Comparison of ENCODE assay signal across 15 cellular contexts in the genomic region with DNA sequence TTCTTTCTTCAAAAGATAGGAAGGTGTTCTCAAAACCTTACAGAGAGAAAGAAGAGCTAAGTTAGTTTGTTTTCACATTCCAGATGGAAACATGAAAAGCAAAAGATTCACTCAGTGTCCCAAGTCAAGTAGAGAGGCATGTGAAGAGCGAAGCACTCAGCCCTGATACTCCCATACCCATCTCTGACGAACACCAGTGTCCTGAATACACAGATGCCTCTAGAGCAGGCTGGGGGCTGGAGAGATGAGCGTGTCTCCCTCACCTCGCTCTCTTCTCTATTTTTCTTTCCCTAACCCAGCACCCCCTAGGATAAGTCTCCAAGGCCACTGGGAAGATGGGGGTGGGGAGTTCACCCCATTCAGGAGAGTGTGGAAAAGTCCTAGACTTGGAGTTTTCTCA.
A peak's percentile ranks its signal among the peaks of the same experiment; 100 is the strongest.
DNase-seq lines count a peak whose midpoint lies in the region; ATAC-seq and TF ChIP-seq lines count a peak whose summit lies in the region.
"Had no signal": no experiment of that assay in that cellular context is flagged by ENCODE, and none has a peak within 500 bp of the region (broad histone marks: within the 10 kb centered on the region; RNA-seq: fewer than 3 reads in every experiment).

No MANE protein-coding gene starts in this region.

- no peaks in the 10 kb centered on the region for H3K36me3 Mint-ChIP-seq in T-helper 17 cell (ENCODE audit: low read depth)
- H3K36me3 Mint-ChIP-seq in T-cell: no peaks in the 10 kb centered on the region
- H3K36me3 Mint-ChIP-seq: CD4-positive, alpha-beta memory T cell had no signal

- no peak overlapping the region for H3K9ac ChIP-seq in PC-3 (ENCODE audit: low read length)

- H3K27ac Mint-ChIP-seq in T-helper 17 cell (peak overlapping the region; percentile 9), T-cell (no peak overlapping the region)
- H3K27ac Mint-ChIP-seq: CD4-positive, alpha-beta memory T cell; HFFc6 had no signal

- H3K4me3 ChIP-seq in cardiac muscle cell (no peak overlapping the region), heart left ventricle (no peak overlapping the region), PC-3 (ENCODE audit: low read length) (no peak overlapping the region), right cardiac atrium (ENCODE audit: low read length) (no peak overlapping the region)
- H3K4me3 ChIP-seq: A549 had no signal

- H2AFZ ChIP-seq in PC-3 (ENCODE audit: low read length): 0 out of 2 replicates have a peak overlapping the region, but pooled peaks have one; percentile 55

- H3K36me3 ChIP-seq in cardiac muscle cell (no peaks in the 10 kb centered on the region), heart left ventricle (no peaks in the 10 kb centered on the region), PC-3 (ENCODE audit: low read depth, low read length) (no peaks in the 10 kb centered on the region)
- H3K36me3 ChIP-seq: BE2C had no signal

- H3F3A ChIP-seq in PC-3 (ENCODE audit: low read length, unreplicated experiment): no peaks in the 10 kb centered on the region

- H3K9me2 ChIP-seq in PC-3 (replicated peaks; ENCODE audit: low read length): no peaks in the 10 kb centered on the region

- DNase-seq in cardiac muscle cell (ENCODE audit: low read depth in 1 of 2, low spot score in 1 of 2) (no peak), heart left ventricle (no peak), PC-3 (no peak), T-helper 17 cell (no peak), right cardiac atrium (no peak), T-cell (no peak), NCI-H2029 (lab: John Stamatoyannopoulos, UW) (no peak)
- DNase-seq: BE2C; CD4-positive, alpha-beta memory T cell; GF-D8; HCEC 1CT; HFFc6 had no signal

- WGBS in heart left ventricle, 4 donors: 75 to 79% (median 78%) methylated on average over 4 of the region's 4 CpGs
- WGBS in right cardiac atrium: 64% methylated on average over 4 of the region's 4 CpGs

- no TSS peak for BruUV-seq in PC-3 (replicated peaks; lab: Mats Ljungman, UMichigan)

- H3K4me3 Mint-ChIP-seq in T-helper 17 cell: no peak overlapping the region
- no peak overlapping the region for H3K4me3 Mint-ChIP-seq in T-cell
- H3K4me3 Mint-ChIP-seq: CD4-positive, alpha-beta memory T cell; HFFc6 had no signal

- peak overlapping the region; percentile 44 for H3K27ac ChIP-seq in cardiac muscle cell
- H3K27ac ChIP-seq in heart left ventricle: no peak overlapping the region
- H3K27ac ChIP-seq in PC-3 (ENCODE audit: low read length): no peak overlapping the region
- H3K27ac ChIP-seq in right cardiac atrium (ENCODE audit: low read length): peak overlapping the region; percentile 56
- H3K27ac ChIP-seq: A549, C4-2B had no signal

- POLR2A ChIA-PET in PC-3 (lab: Charles Lee; ENCODE audit: unreplicated experiment) (no interaction called here), T-cell (lab: Charles Lee) (no interaction called here)

- ATAC-seq in heart left ventricle (no peak), PC-3 (no peak), T-helper 17 cell (no peak), right cardiac atrium (peak; percentile 75 to 77), T-cell (replicated peaks in 1 of 4) (no peak), GM18868 (IDR thresholded peaks at IDR 0.05; ENCODE audit: unreplicated experiment) (no peak)

- H3K27me3 ChIP-seq in cardiac muscle cell (no peaks in the 10 kb centered on the region), heart left ventricle (no peaks in the 10 kb centered on the region), PC-3 (ENCODE audit: low read length) (peaks cover 3% of the 10 kb centered on the region; the same call in 1 of the 2 replicates), right cardiac atrium (ENCODE audit: control insufficient read depth, insufficient read depth) (no peaks in the 10 kb centered on the region)
- H3K27me3 ChIP-seq: BE2C had no signal

- H4K20me1 ChIP-seq in PC-3 (ENCODE audit: low read length): no peaks in the 10 kb centered on the region

- CTCF ChIA-PET in PC-3 (lab: Charles Lee): interaction anchor here (0.9 kb wide), 2 partner anchors 31 to 40 kb away, joined by 4 to 5 read pairs; no protein-coding TSS in a partner anchor
- CTCF ChIA-PET in T-cell (lab: Charles Lee): interaction anchor here in 1 of 2 donors (0.6 kb wide), 2 partner anchors 10 to 26 kb away, joined by 3 to 5 read pairs; no protein-coding TSS in a partner anchor

- TF ChIP-seq CTCF in cardiac muscle cell (IDR thresholded peaks at IDR 0.05; ENCODE audit: low read depth, low read length) (no peak), heart left ventricle (IDR thresholded peaks at IDR 0.05) (no peak), PC-3 (conservative IDR thresholded peaks at IDR 0.05; ENCODE audit: low read depth, low read length) (no peak)

- H3K9me3 ChIP-seq in cardiac muscle cell (ENCODE audit: low read depth) (no peaks in the 10 kb centered on the region), heart left ventricle (no peaks in the 10 kb centered on the region), PC-3 (ENCODE audit: low read length) (no peaks in the 10 kb centered on the region), T-helper 17 cell (ENCODE audit: control insufficient read depth, low read length, poor library complexity, severe bottlenecking) (no peaks in the 10 kb centered on the region), right cardiac atrium (ENCODE audit: control insufficient read depth, low read length) (no peaks in the 10 kb centered on the region)
- H3K9me3 ChIP-seq: A549, BE2C had no signal

- no peaks in the 10 kb centered on the region for H3K9me3 Mint-ChIP-seq in T-cell
- H3K9me3 Mint-ChIP-seq: CD4-positive, alpha-beta memory T cell; HFFc6 had no signal

- H3K27me3 Mint-ChIP-seq in T-helper 17 cell: peaks cover 50% of the 10 kb centered on the region
- peaks cover 0 to 4% of the 10 kb centered on the region in 2 donors for H3K27me3 Mint-ChIP-seq in T-cell

- H3K4me1 Mint-ChIP-seq in T-helper 17 cell: peaks cover 2% of the 10 kb centered on the region
- H3K4me1 Mint-ChIP-seq in T-cell: peaks cover 0 to 9% (median 0%) of the 10 kb centered on the region in 3 donors

- intact Hi-C loops in heart left ventricle (cut with DNase I): no loop called here
- intact Hi-C loops in PC-3 (cut with micrococcal nuclease): no loop called here
- intact Hi-C loops in right cardiac atrium (cut with DNase I): no loop called here

- no peak for TF ChIP-seq POLR2A in heart left ventricle (IDR thresholded peaks at IDR 0.05)

- peaks cover 35% of the 10 kb centered on the region for H3K4me1 ChIP-seq in cardiac muscle cell (ENCODE audit: low read depth)
- H3K4me1 ChIP-seq in heart left ventricle: peaks cover 0 to 19% (median 0%) of the 10 kb centered on the region in 12 donors
- H3K4me1 ChIP-seq in PC-3 (ENCODE audit: insufficient read depth, low read length): no peaks in the 10 kb centered on the region
- H3K4me1 ChIP-seq in right cardiac atrium (ENCODE audit: control insufficient read depth, insufficient read depth, low read length): no peaks in the 10 kb centered on the region
- H3K4me1 ChIP-seq: A549, BE2C had no signal

- H3K4me2 ChIP-seq in PC-3 (ENCODE audit: low read length): no peak overlapping the region

- no peaks in the 10 kb centered on the region for H3K79me2 ChIP-seq in PC-3 (ENCODE audit: low read length)

Comparison
In these comparisons a context has a peak if more than half of its experiments do, and no peak if none do; other contexts are left out.
1. H3K27ac ChIP-seq: peak in cardiac muscle cell (single experiment) and right cardiac atrium (single experiment); none in heart left ventricle (0 of 12) and PC-3 (single experiment).
2. ATAC-seq: peak in right cardiac atrium (2 of 2); none in heart left ventricle (0 of 4), PC-3 (single experiment), T-helper 17 cell (single experiment), T-cell (0 of 4) and GM18868 (single experiment).